ENCODE assay signal across 24 cellular contexts in genomic region chr4:138666366-138666765, GRCh38.
DNase-seq lines count a peak whose midpoint lies in the region; ATAC-seq, FAIRE-seq and TF ChIP-seq lines count a peak whose summit lies in the region.
"Had no signal": no experiment of that assay in that cellular context is flagged by ENCODE, and none has a peak within 500 bp of the region (broad histone marks: within the 10 kb centered on the region; RNA-seq: fewer than 3 reads in every experiment).

No MANE protein-coding gene starts in this region.

- FAIRE-seq in astrocyte (lab: Jason Lieb, UNC) = no peak
- FAIRE-seq: GM12878, GM18507 had no signal

- H2AFZ ChIP-seq in astrocyte (ENCODE audit: low read depth, low read length) = no peak overlapping the region
- H2AFZ ChIP-seq: PC-9 had no signal

- H3K4me3 Mint-ChIP-seq in astrocyte (ENCODE audit: unreplicated experiment) (peak overlapping the region; percentile 14), nephron progenitor cell (no peak overlapping the region)
- H3K4me3 Mint-ChIP-seq: CD4-positive, alpha-beta memory T cell; HFFc6; T-helper 2 cell treated with Interferon-gamma antibody and Interleukin-4, amounts not matched to agents 5 μg/mL and 100 μg/mL, for 36 hours had no signal

- H3K9me3 Mint-ChIP-seq in astrocyte (ENCODE audit: unreplicated experiment) (peaks cover 4% of the 10 kb centered on the region), nephron progenitor cell (no peaks in the 10 kb centered on the region)
- H3K9me3 Mint-ChIP-seq: HFFc6; T-helper 2 cell treated with Interferon-gamma antibody and Interleukin-4, amounts not matched to agents 5 μg/mL and 100 μg/mL, for 36 hours had no signal

- H4K20me1 ChIP-seq in astrocyte (ENCODE audit: insufficient read depth, low read length) = no peaks in the 10 kb centered on the region

- H3K9me3 ChIP-seq in astrocyte (ENCODE audit: insufficient read depth, low read depth, low read length) = no peaks in the 10 kb centered on the region

- no peak overlapping the region for H3K27ac ChIP-seq in astrocyte (ENCODE audit: low read depth, low read length)
- H3K27ac ChIP-seq: 22Rv1, PC-9 had no signal

- no peak for ATAC-seq in HG03159 (IDR thresholded peaks at IDR 0.05; ENCODE audit: unreplicated experiment)
- ATAC-seq: GM12878 had no signal

- no peaks in the 10 kb centered on the region for H3K36me3 ChIP-seq in astrocyte (ENCODE audit: insufficient read depth, low read length)

- H3K27me3 Mint-ChIP-seq in astrocyte (ENCODE audit: low read depth, unreplicated experiment) = peaks cover 2% of the 10 kb centered on the region
- no peaks in the 10 kb centered on the region for H3K27me3 Mint-ChIP-seq in nephron progenitor cell (ENCODE audit: low read depth, poor library complexity)

- H3K4me1 Mint-ChIP-seq in astrocyte (ENCODE audit: low read depth, unreplicated experiment) (peaks cover 25% of the 10 kb centered on the region), nephron progenitor cell (peaks cover 15% of the 10 kb centered on the region)
- H3K4me1 Mint-ChIP-seq: CD4-positive, alpha-beta memory T cell had no signal

- H3K27ac Mint-ChIP-seq in astrocyte (ENCODE audit: unreplicated experiment) (peak overlapping the region; percentile 20), nephron progenitor cell (peak overlapping the region; percentile 35)
- H3K27ac Mint-ChIP-seq: HFFc6; T-helper 2 cell treated with Interferon-gamma antibody and Interleukin-4, amounts not matched to agents 5 μg/mL and 100 μg/mL, for 36 hours had no signal

- H3K36me3 Mint-ChIP-seq in astrocyte (ENCODE audit: low read depth, unreplicated experiment) = no peaks in the 10 kb centered on the region
- H3K36me3 Mint-ChIP-seq in nephron progenitor cell (ENCODE audit: low read depth) = no peaks in the 10 kb centered on the region
- H3K36me3 Mint-ChIP-seq: CD4-positive, alpha-beta memory T cell had no signal

- DNase-seq in DMS 273 (lab: John Stamatoyannopoulos, UW; ENCODE audit: unreplicated experiment) (peak; percentile 25), DMS 273 treated with DMSO at 0.1 percent for 48 hours (lab: John Stamatoyannopoulos, UW) (no peak), NCI-H1105 (lab: John Stamatoyannopoulos, UW) (peak; percentile 8), astrocyte (ENCODE audit: low read depth) (peak; percentile 58), nephron progenitor cell (no peak), NCI-H748 treated with DMSO at 0.1 percent for 48 hours (lab: John Stamatoyannopoulos, UW) (no peak)
- no peak for DNase-seq in central memory CD4-positive, alpha-beta T cell
- DNase-seq: Calu3; CD4-positive, alpha-beta memory T cell; DMS79; GDM1; HFFc6; Karpas-422; MM.1S; NCI-H1417 treated with DMSO at 0.1 percent for 48 hours; NCI-H2029 treated with DMSO at 0.1 percent for 48 hours; NCI-H226; NCI-H774; PC-9 had no signal

- H3K27me3 ChIP-seq in astrocyte (ENCODE audit: insufficient read depth, low read length) = no peaks in the 10 kb centered on the region

- peaks cover 17% of the 10 kb centered on the region for H3K4me1 ChIP-seq in astrocyte (ENCODE audit: insufficient read depth, low read length)

- no peaks in the 10 kb centered on the region for H3K79me2 ChIP-seq in astrocyte (ENCODE audit: insufficient read depth, low read length)

- H3K4me2 ChIP-seq in astrocyte (ENCODE audit: low read length) = no peak overlapping the region
- H3K4me2 ChIP-seq: PC-9 had no signal

- H3K9ac ChIP-seq in astrocyte (ENCODE audit: low read length) = no peak overlapping the region

- TF ChIP-seq CTCF in astrocyte (IDR thresholded peaks at IDR 0.05; ENCODE audit: insufficient read depth, low read depth, low read length) = no peak
- TF ChIP-seq CTCF in nephron progenitor cell (IDR thresholded peaks at IDR 0.05) = no peak

- no peak overlapping the region for H3K4me3 ChIP-seq in astrocyte (ENCODE audit: insufficient read depth, low read depth, low read length)
- H3K4me3 ChIP-seq: GM12878, PC-9 had no signal

Comparison
In these comparisons a context has a peak if more than half of its experiments do, and no peak if none do; other contexts are left out.
1. DNase-seq: peak in DMS 273 (single experiment), NCI-H1105 (single experiment) and astrocyte (single experiment); none in DMS 273 treated with DMSO at 0.1 percent for 48 hours (single experiment), nephron progenitor cell (single experiment), central memory CD4-positive, alpha-beta T cell (single experiment) and NCI-H748 treated with DMSO at 0.1 percent for 48 hours (single experiment).